12 cellular contexts compared by ENCODE assay signal in the genomic region with DNA sequence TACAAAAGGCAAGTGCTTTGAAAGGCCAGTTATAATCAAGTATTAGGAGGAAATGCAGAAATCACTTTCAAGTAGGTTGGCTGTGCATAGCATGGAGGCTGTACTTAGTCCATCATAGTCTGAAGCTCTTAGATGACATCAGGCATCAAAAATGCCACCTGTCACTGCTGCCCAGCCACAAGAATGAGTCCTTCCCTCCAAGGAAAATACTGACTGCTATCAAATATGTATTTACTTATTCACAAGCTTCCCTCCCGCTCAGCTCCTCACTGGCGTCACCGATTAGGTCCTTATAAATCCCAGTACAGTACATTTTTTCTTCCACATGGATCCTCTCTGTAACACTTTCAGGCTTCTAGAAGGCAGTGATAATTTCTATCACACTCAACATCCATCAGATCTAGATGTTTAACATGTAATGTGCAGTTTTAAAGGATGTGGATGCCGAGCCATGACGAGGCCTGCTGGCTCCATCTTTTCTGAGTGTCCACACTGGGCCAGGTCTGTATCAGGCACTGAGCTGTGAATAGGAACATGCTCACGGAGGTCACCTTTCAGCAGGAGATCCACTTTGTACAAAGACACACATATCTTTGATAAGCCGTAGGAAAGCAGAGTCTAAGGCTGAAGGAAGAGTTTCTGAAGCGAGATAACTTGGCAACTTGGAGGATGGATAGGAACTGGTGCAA.
A peak's percentile ranks its signal among the peaks of the same experiment; 100 is the strongest.
DNase-seq lines count a peak whose midpoint lies in the region; ATAC-seq and TF ChIP-seq lines count a peak whose summit lies in the region.
"Had no signal": no experiment of that assay in that cellular context is flagged by ENCODE, and none has a peak within 500 bp of the region (broad histone marks: within the 10 kb centered on the region; RNA-seq: fewer than 3 reads in every experiment).

No MANE protein-coding gene starts in this region.

- POLR2A ChIA-PET in CD4-positive, alpha-beta T cell (lab: Charles Lee) = no interaction called here

- no peaks in the 10 kb centered on the region for H3K4me1 Mint-ChIP-seq in CD4-positive, alpha-beta T cell (ENCODE audit: low read depth)
- H3K4me1 Mint-ChIP-seq in type B pancreatic cell (ENCODE audit: unreplicated experiment) = peaks cover 26% of the 10 kb centered on the region

- no peak for TF ChIP-seq CTCF in epithelial cell of esophagus (IDR thresholded peaks at IDR 0.05; ENCODE audit: insufficient read depth, low read depth, low read length, missing control alignments)
- no peak for TF ChIP-seq CTCF in left lung (IDR thresholded peaks at IDR 0.05)
- no peak for TF ChIP-seq CTCF in CD4-positive, alpha-beta T cell (IDR thresholded peaks at IDR 0.05)
- TF ChIP-seq CTCF in type B pancreatic cell (conservative IDR thresholded peaks at IDR 0.05) = no peak

- no peaks in the 10 kb centered on the region for H3K4me1 ChIP-seq in left lung

- H3K9me3 ChIP-seq in MG63 (no peaks in the 10 kb centered on the region), left lung (no peaks in the 10 kb centered on the region)
- H3K9me3 ChIP-seq in CD4-positive, alpha-beta T cell (ENCODE audit: control insufficient read depth, low read length) = no peaks in the 10 kb centered on the region

- H3K36me3 ChIP-seq in MG63 (no peaks in the 10 kb centered on the region), left lung (no peaks in the 10 kb centered on the region)

- H3K27ac ChIP-seq in left lung = no peak overlapping the region
- H3K27ac ChIP-seq in CD4-positive, alpha-beta T cell (ENCODE audit: low read depth, low read length) = no peak overlapping the region

- H3K36me3 Mint-ChIP-seq in CD4-positive, alpha-beta T cell (ENCODE audit: low read depth) = no peaks in the 10 kb centered on the region
- no peaks in the 10 kb centered on the region for H3K36me3 Mint-ChIP-seq in type B pancreatic cell

- intact Hi-C loops in left lung (cut with DNase I) = no loop called here
- intact Hi-C loops in CD4-positive, alpha-beta T cell (cut with DNase I, micrococcal nuclease) = no loop called here

- H3K9me3 Mint-ChIP-seq in CD4-positive, alpha-beta T cell = no peaks in the 10 kb centered on the region
- no peaks in the 10 kb centered on the region for H3K9me3 Mint-ChIP-seq in type B pancreatic cell
- H3K9me3 Mint-ChIP-seq: activated T-cell treated with anti-CD3 and anti-CD28 coated beads, Interleukin-2, amount 50 U/mL, for 4 hours had no signal

- H3K4me3 Mint-ChIP-seq in CD4-positive, alpha-beta T cell = no peak overlapping the region
- no peak overlapping the region for H3K4me3 Mint-ChIP-seq in type B pancreatic cell
- H3K4me3 Mint-ChIP-seq: activated T-cell treated with anti-CD3 and anti-CD28 coated beads, Interleukin-2, amount 50 U/mL, for 4 hours had no signal

- CTCF ChIA-PET in CD4-positive, alpha-beta T cell (lab: Charles Lee) = no interaction called here

- DNase-seq in A172 (ENCODE audit: low spot score) (peak; percentile 60), MG63 (peak; percentile 72), epithelial cell of esophagus (ENCODE audit: low read depth) (peak; percentile 63), left lung (no peak), D341Med (ENCODE audit: low spot score) (no peak), NCI-H2081 treated with DMSO at 0.1 percent for 48 hours (lab: John Stamatoyannopoulos, UW) (no peak), type B pancreatic cell (ENCODE audit: extremely low spot score, unreplicated experiment) (no peak)
- no peak for DNase-seq in CD4-positive, alpha-beta T cell
- DNase-seq: activated CD4-positive, CD25-positive, alpha-beta regulatory T cell treated with anti-CD3 and anti-CD28 coated beads, Interleukin-2, amount 50 U/mL, for 72 hours; activated T-cell treated with anti-CD3 and anti-CD28 coated beads, Interleukin-2, amount 50 U/mL, for 4 hours; effector memory CD4-positive, alpha-beta T cell; NCI-H1048 had no signal

- H3K27ac Mint-ChIP-seq in CD4-positive, alpha-beta T cell = no peak overlapping the region
- H3K27ac Mint-ChIP-seq in type B pancreatic cell = no peak overlapping the region

- peak; percentile 80 for ATAC-seq in left lung
- ATAC-seq in CD4-positive, alpha-beta T cell (ENCODE audit: poor library complexity) = no peak
- ATAC-seq: activated T-cell treated with anti-CD3 and anti-CD28 coated beads, Interleukin-2, amount 50 U/mL, for 4 hours had no signal

- H3K27me3 ChIP-seq in MG63 (no peaks in the 10 kb centered on the region), left lung (no peaks in the 10 kb centered on the region)
- H3K27me3 ChIP-seq in CD4-positive, alpha-beta T cell (ENCODE audit: control insufficient read depth, insufficient read depth, low read length) = peaks cover 10% of the 10 kb centered on the region

- peaks cover 22% of the 10 kb centered on the region for H3K27me3 Mint-ChIP-seq in CD4-positive, alpha-beta T cell
- H3K27me3 Mint-ChIP-seq in type B pancreatic cell = no peaks in the 10 kb centered on the region

- H3K4me3 ChIP-seq in MG63 (no peak overlapping the region), epithelial cell of esophagus (ENCODE audit: low read length) (no peak overlapping the region), left lung (no peak overlapping the region)

Comparison
In these comparisons a context has a peak if more than half of its experiments do, and no peak if none do; other contexts are left out.
1. DNase-seq: peak in A172 (single experiment), MG63 (single experiment) and epithelial cell of esophagus (single experiment); none in left lung (0 of 2), CD4-positive, alpha-beta T cell (0 of 10), D341Med (single experiment), NCI-H2081 treated with DMSO at 0.1 percent for 48 hours (single experiment) and type B pancreatic cell (single experiment).